In the genomic region with DNA sequence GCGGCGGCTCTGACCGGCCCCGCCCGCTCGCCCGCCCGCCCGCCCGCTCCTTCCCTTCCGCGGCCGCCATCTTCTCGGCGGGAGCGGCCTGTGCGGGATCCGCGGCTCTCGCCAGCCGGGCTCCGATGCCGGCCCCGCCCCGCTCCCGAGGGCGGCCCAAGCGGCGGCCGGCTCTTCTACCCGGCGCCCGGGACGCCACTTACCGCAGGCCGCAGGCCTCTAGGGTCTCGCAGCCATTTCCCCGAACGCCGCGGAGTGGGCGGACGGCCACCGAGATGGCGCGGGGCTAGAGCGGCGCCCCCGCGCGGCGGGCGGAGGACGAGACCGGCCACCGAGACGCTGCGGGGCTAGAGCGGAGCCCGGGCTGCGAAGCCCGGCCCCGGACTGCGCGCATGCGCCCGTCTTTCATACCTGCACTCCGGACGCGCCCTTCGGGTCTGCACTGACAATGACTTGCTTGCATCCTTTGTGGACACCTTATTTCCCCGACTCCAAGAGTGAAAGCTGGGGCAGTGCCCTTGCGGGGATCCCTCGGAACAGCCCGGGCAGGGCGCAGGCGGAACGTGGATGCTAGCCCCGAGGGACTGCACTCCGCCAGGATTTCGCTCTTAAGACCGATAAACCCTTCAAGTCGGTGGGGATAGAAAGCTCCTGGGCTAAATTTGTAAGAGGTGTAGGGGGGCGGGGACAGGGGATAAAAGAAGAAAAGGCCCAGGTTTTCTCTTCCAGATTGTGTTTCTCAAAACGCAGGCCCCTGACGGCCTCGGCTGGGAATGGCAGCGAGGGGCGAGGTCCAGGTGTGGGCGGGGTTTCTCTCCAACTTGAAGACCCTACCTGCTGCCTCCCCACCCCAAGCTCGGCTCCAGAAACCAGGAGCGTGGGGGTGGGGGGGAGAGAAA, we compare ENCODE assay signal across 1 cellular context.
TF ChIP-seq lines count a peak whose summit lies in the region.

Gene DIDO1 (minus strand): TSS at position 277 of the 899 bp plus-strand sequence.

TF ChIP-seq in HepG2, 621 proteins besides CTCF, POLR2A, EP300 and RAD21 (continued from another document and continues in another):
- TF ChIP-seq, protein P1, sequence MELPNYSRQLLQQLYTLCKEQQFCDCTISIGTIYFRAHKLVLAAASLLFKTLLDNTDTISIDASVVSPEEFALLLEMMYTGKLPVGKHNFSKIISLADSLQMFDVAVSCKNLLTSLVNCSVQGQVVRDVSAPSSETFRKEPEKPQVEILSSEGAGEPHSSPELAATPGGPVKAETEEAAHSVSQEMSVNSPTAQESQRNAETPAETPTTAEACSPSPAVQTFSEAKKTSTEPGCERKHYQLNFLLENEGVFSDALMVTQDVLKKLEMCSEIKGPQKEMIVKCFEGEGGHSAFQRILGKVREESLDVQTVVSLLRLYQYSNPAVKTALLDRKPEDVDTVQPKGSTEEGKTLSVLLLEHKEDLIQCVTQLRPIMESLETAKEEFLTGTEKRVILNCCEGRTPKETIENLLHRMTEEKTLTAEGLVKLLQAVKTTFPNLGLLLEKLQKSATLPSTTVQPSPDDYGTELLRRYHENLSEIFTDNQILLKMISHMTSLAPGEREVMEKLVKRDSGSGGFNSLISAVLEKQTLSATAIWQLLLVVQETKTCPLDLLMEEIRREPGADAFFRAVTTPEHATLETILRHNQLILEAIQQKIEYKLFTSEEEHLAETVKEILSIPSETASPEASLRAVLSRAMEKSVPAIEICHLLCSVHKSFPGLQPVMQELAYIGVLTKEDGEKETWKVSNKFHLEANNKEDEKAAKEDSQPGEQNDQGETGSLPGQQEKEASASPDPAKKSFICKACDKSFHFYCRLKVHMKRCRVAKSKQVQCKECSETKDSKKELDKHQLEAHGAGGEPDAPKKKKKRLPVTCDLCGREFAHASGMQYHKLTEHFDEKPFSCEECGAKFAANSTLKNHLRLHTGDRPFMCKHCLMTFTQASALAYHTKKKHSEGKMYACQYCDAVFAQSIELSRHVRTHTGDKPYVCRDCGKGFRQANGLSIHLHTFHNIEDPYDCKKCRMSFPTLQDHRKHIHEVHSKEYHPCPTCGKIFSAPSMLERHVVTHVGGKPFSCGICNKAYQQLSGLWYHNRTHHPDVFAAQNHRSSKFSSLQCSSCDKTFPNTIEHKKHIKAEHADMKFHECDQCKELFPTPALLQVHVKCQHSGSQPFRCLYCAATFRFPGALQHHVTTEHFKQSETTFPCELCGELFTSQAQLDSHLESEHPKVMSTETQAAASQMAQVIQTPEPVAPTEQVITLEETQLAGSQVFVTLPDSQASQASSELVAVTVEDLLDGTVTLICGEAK (IDR thresholded peaks at IDR 0.05), result no peak
- TF ChIP-seq, protein P1 (CRISPR knock-in tag; IDR thresholded peaks at IDR 0.05), result no peak; the same call in 1 of the 2 replicates
- TF ChIP-seq KAT2B (IDR thresholded peaks at IDR 0.05; ENCODE audit: borderline replicate concordance, low read depth, low read length) (no peak), FOSL2 (CRISPR knock-in tag; IDR thresholded peaks at IDR 0.05) (peak; percentile 31; the same call in 1 of the 2 replicates), REPIN1 (CRISPR knock-in tag; IDR thresholded peaks at IDR 0.05; ENCODE audit: borderline replicate concordance, low read depth) (peak; percentile 73), E2F5 (CRISPR knock-in tag; conservative IDR thresholded peaks at IDR 0.05) (peak; percentile 79), KAT7 (CRISPR knock-in tag; IDR thresholded peaks at IDR 0.05; ENCODE audit: borderline replicate concordance) (peak; percentile 97; the same call in 1 of the 2 replicates), MXI1 (IDR thresholded peaks at IDR 0.05; ENCODE audit: borderline replicate concordance, low read depth, low read length) (peak; percentile 76; the same call in 2 of the 3 replicates), HNF4A (CRISPR knock-in tag; IDR thresholded peaks at IDR 0.05) (peak; percentile 34; the same call in 1 of the 2 replicates), RBAK (CRISPR knock-in tag; IDR thresholded peaks at IDR 0.05) (no peak), SMARCE1 (IDR thresholded peaks at IDR 0.05; ENCODE audit: borderline replicate concordance) (no peak), FOXO1 (CRISPR knock-in tag; IDR thresholded peaks at IDR 0.05) (no peak; the same call in none of the 2 replicates), ZNF75D (CRISPR knock-in tag; IDR thresholded peaks at IDR 0.05; ENCODE audit: borderline replicate concordance) (0 out of 2 replicates have a peak, but pooled peaks have one; percentile 58), SNAPC5 (CRISPR knock-in tag; IDR thresholded peaks at IDR 0.05; ENCODE audit: borderline replicate concordance) (0 out of 2 replicates have a peak, but pooled peaks have one; percentile 51), SNAPC4 (CRISPR knock-in tag; IDR thresholded peaks at IDR 0.05) (peak; percentile 57; the same call in 1 of the 2 replicates), ZNF281 (CRISPR knock-in tag; IDR thresholded peaks at IDR 0.05; ENCODE audit: borderline replicate concordance) (peak; percentile 20; the same call in 1 of the 2 replicates), ZBTB49 (CRISPR knock-in tag; IDR thresholded peaks at IDR 0.05; ENCODE audit: borderline replicate concordance) (0 out of 2 replicates have a peak, but pooled peaks have one; percentile 57), ZNF614 (CRISPR knock-in tag; IDR thresholded peaks at IDR 0.05; ENCODE audit: borderline replicate concordance) (peak; percentile 83; the same call in 1 of the 2 replicates), TRAFD1 (CRISPR knock-in tag; IDR thresholded peaks at IDR 0.05; ENCODE audit: borderline replicate concordance) (no peak; the same call in 1 of the 2 replicates), ZFP90 (CRISPR knock-in tag; IDR thresholded peaks at IDR 0.05; ENCODE audit: borderline replicate concordance) (peak; percentile 81; the same call in 1 of the 2 replicates), TGIF2 (CRISPR knock-in tag; IDR thresholded peaks at IDR 0.05) (peak; percentile 94), HNRNPUL1 (IDR thresholded peaks at IDR 0.05; ENCODE audit: low read depth, low read length) (no peak), NFIC (IDR thresholded peaks at IDR 0.05; ENCODE audit: low read length) (no peak), GTF2F1 (IDR thresholded peaks at IDR 0.05; ENCODE audit: low read length) (no peak), JUN (CRISPR knock-in tag; IDR thresholded peaks at IDR 0.05) (no peak), FLYWCH1 (CRISPR knock-in tag; IDR thresholded peaks at IDR 0.05) (no peak), THAP11 (CRISPR knock-in tag; IDR thresholded peaks at IDR 0.05) (peak; percentile 92)
